ENCODE assay signal across 18 cellular contexts in genomic region chr3:119663885-119664284, GRCh38. TPM values are rescaled to one million over a fixed set of nuclear protein-coding genes. Genes with fewer than 3 reads are reported as not detected.
A peak's percentile ranks its signal among the peaks of the same experiment; 100 is the strongest.
DNase-seq lines count a peak whose midpoint lies in the region; ATAC-seq and TF ChIP-seq lines count a peak whose summit lies in the region.
"Had no signal": no experiment of that assay in that cellular context is flagged by ENCODE, and none has a peak within 500 bp of the region (broad histone marks: within the 10 kb centered on the region; RNA-seq: fewer than 3 reads in every experiment).

No MANE protein-coding gene starts in this region.

- CTCF ChIA-PET in activated CD4-positive, alpha-beta memory T cell treated with anti-CD3 and anti-CD28 coated beads for 36 hours (lab: Charles Lee) = interaction anchor here (0.5 to 1.4 kb wide), 2 partner anchors 27 to 289 kb away, joined by 3 read pairs; no protein-coding TSS in a partner anchor
- CTCF ChIA-PET in activated CD4-positive, alpha-beta memory T cell treated with anti-CD3 and anti-CD28 coated beads, Interleukin-2, amount 10 ng/mL, durations not matched to agents 7 days and 5 days (lab: Charles Lee) = interaction anchor here (1.8 kb wide), 1 partner anchor 9 kb away, joined by 4 read pairs; no protein-coding TSS in a partner anchor

- H3K27me3 Mint-ChIP-seq in activated CD4-positive, alpha-beta memory T cell treated with anti-CD3 and anti-CD28 coated beads for 36 hours = no peaks in the 10 kb centered on the region
- H3K27me3 Mint-ChIP-seq in activated CD4-positive, alpha-beta memory T cell treated with anti-CD3 and anti-CD28 coated beads, Interleukin-2, amount 10 ng/mL, durations not matched to agents 7 days and 5 days = no peaks in the 10 kb centered on the region
- H3K27me3 Mint-ChIP-seq: T-cell had no signal

- POLR2A ChIA-PET in activated CD4-positive, alpha-beta memory T cell treated with anti-CD3 and anti-CD28 coated beads for 36 hours (lab: Charles Lee) = no interaction called here
- POLR2A ChIA-PET in activated CD4-positive, alpha-beta memory T cell treated with anti-CD3 and anti-CD28 coated beads, Interleukin-2, amount 10 ng/mL, durations not matched to agents 7 days and 5 days (lab: Charles Lee) = interaction anchor here (1.1 to 3.8 kb wide), 4 partner anchors 9 to 105 kb away, joined by 3 to 19 read pairs (median 6); partner anchors contain the start of genes CD80 and COX17

- no peaks in the 10 kb centered on the region for H3K9me3 ChIP-seq in hepatocyte (ENCODE audit: low read depth)
- H3K9me3 ChIP-seq in skeletal muscle satellite cell (replicated peaks; ENCODE audit: low read length) = no peaks in the 10 kb centered on the region
- H3K9me3 ChIP-seq: breast epithelium, MG63 had no signal

- H3K4me3 ChIP-seq in hepatocyte (no peak overlapping the region), skeletal muscle satellite cell (ENCODE audit: low read length) (peak overlapping the region; percentile 17)
- H3K4me3 ChIP-seq: breast epithelium, MG63 had no signal

- no peaks in the 10 kb centered on the region for H4K20me1 ChIP-seq in hepatocyte (ENCODE audit: insufficient read depth, poor library complexity, severe bottlenecking)

- no peak for TF ChIP-seq CTCF in hepatocyte (IDR thresholded peaks at IDR 0.05; ENCODE audit: poor library complexity)

- H3K9me3 Mint-ChIP-seq in activated CD4-positive, alpha-beta memory T cell treated with anti-CD3 and anti-CD28 coated beads for 36 hours = no peaks in the 10 kb centered on the region
- no peaks in the 10 kb centered on the region for H3K9me3 Mint-ChIP-seq in activated CD4-positive, alpha-beta memory T cell treated with anti-CD3 and anti-CD28 coated beads, Interleukin-2, amount 10 ng/mL, durations not matched to agents 7 days and 5 days
- H3K9me3 Mint-ChIP-seq: T-cell had no signal

- H3K79me2 ChIP-seq in hepatocyte = no peaks in the 10 kb centered on the region

- H3K27me3 ChIP-seq in hepatocyte (no peaks in the 10 kb centered on the region), skeletal muscle satellite cell (ENCODE audit: control insufficient read depth, insufficient read depth, low read length) (no peaks in the 10 kb centered on the region)
- H3K27me3 ChIP-seq: breast epithelium, MG63 had no signal

- ATAC-seq in SK-N-SH treated with all-trans-retinoic acid at 6 μM for 48 hours = peak; percentile 33
- ATAC-seq in GM19463 (IDR thresholded peaks at IDR 0.05; ENCODE audit: unreplicated experiment) = no peak
- ATAC-seq: T-cell had no signal

- peak overlapping the region; percentile 51 for H3K27ac Mint-ChIP-seq in activated CD4-positive, alpha-beta memory T cell treated with anti-CD3 and anti-CD28 coated beads for 36 hours
- H3K27ac Mint-ChIP-seq in activated CD4-positive, alpha-beta memory T cell treated with anti-CD3 and anti-CD28 coated beads, Interleukin-2, amount 10 ng/mL, durations not matched to agents 7 days and 5 days = no peak overlapping the region

- no peaks in the 10 kb centered on the region for H3K4me1 Mint-ChIP-seq in activated CD4-positive, alpha-beta memory T cell treated with anti-CD3 and anti-CD28 coated beads for 36 hours (ENCODE audit: low read depth)
- peaks cover 11% of the 10 kb centered on the region for H3K4me1 Mint-ChIP-seq in activated CD4-positive, alpha-beta memory T cell treated with anti-CD3 and anti-CD28 coated beads, Interleukin-2, amount 10 ng/mL, durations not matched to agents 7 days and 5 days
- H3K4me1 Mint-ChIP-seq: T-cell had no signal

- H2AFZ ChIP-seq in hepatocyte = no peak overlapping the region

- no peaks in the 10 kb centered on the region for H3K36me3 ChIP-seq in hepatocyte (replicated peaks; ENCODE audit: insufficient read depth, low read depth)
- H3K36me3 ChIP-seq in skeletal muscle satellite cell (ENCODE audit: insufficient read depth, low read length) = peaks cover 5% of the 10 kb centered on the region
- H3K36me3 ChIP-seq: breast epithelium had no signal

- H3K9ac ChIP-seq in skeletal muscle satellite cell (ENCODE audit: low read depth, low read length) = peak overlapping the region; percentile 65

- H3K36me3 Mint-ChIP-seq in activated CD4-positive, alpha-beta memory T cell treated with anti-CD3 and anti-CD28 coated beads for 36 hours = peaks cover 14% of the 10 kb centered on the region
- peaks cover 23% of the 10 kb centered on the region for H3K36me3 Mint-ChIP-seq in activated CD4-positive, alpha-beta memory T cell treated with anti-CD3 and anti-CD28 coated beads, Interleukin-2, amount 10 ng/mL, durations not matched to agents 7 days and 5 days (ENCODE audit: low read depth)

- H3K4me2 ChIP-seq in hepatocyte (no peak overlapping the region), skeletal muscle satellite cell (ENCODE audit: low read length) (peak overlapping the region; percentile 62)

- no peak for DNase-seq in activated CD4-positive, alpha-beta memory T cell treated with anti-CD3 and anti-CD28 coated beads for 36 hours
- no peak for DNase-seq in activated CD4-positive, alpha-beta memory T cell treated with anti-CD3 and anti-CD28 coated beads, Interleukin-2, amount 10 ng/mL, durations not matched to agents 7 days and 5 days
- no peak for DNase-seq in hepatocyte (ENCODE audit: low spot score)
- DNase-seq in activated CD8-positive, alpha-beta memory T cell treated with anti-CD3 and anti-CD28 coated beads, Interleukin-2, amount 50 U/mL, for 4 hours = no peak
- DNase-seq in NOMO-1 treated with DMSO at 0.1 percent for 48 hours (lab: John Stamatoyannopoulos, UW; ENCODE audit: unreplicated experiment) = no peak
- DNase-seq: 8988T; activated naive CD4-positive, alpha-beta T cell; MG63; midbrain; NCI-H187; NCI-H510A treated with DMSO at 0.1 percent for 48 hours; substantia nigra; T-cell had no signal

- 66% methylated on average over 2 of the region's 2 CpGs for WGBS in hepatocyte (ENCODE audit: low lambda C conversion rate, missing lambda C conversion rate)

- peak overlapping the region; percentile 88 for H3K27ac ChIP-seq in hepatocyte
- H3K27ac ChIP-seq: breast epithelium had no signal

- H3K4me3 Mint-ChIP-seq in activated CD4-positive, alpha-beta memory T cell treated with anti-CD3 and anti-CD28 coated beads for 36 hours = no peak overlapping the region
- no peak overlapping the region for H3K4me3 Mint-ChIP-seq in activated CD4-positive, alpha-beta memory T cell treated with anti-CD3 and anti-CD28 coated beads, Interleukin-2, amount 10 ng/mL, durations not matched to agents 7 days and 5 days
- H3K4me3 Mint-ChIP-seq: T-cell had no signal

- intact Hi-C loops in activated CD4-positive, alpha-beta memory T cell treated with anti-CD3 and anti-CD28 coated beads for 36 hours (cut with micrococcal nuclease) = no loop called here

- no peaks in the 10 kb centered on the region for H3K9me2 ChIP-seq in hepatocyte (replicated peaks; ENCODE audit: insufficient read depth)

- H3K4me1 ChIP-seq in hepatocyte (ENCODE audit: insufficient read depth) (peaks cover 37% of the 10 kb centered on the region), skeletal muscle satellite cell (ENCODE audit: control insufficient read depth, insufficient read depth, low read length) (peaks cover 40% of the 10 kb centered on the region)
- H3K4me1 ChIP-seq: breast epithelium had no signal

TF ChIP-seq in SK-N-SH treated with all-trans-retinoic acid at 6 μM for 48 hours, 23 proteins besides CTCF, POLR2A, EP300 and RAD21 (continues in another document):
- TF ChIP-seq ESRRG (CRISPR knock-in tag; IDR thresholded peaks at IDR 0.05) = no peak
- TF ChIP-seq CSRNP3 (CRISPR knock-in tag; IDR thresholded peaks at IDR 0.05) = no peak
- TF ChIP-seq BACH2 (CRISPR knock-in tag; IDR thresholded peaks at IDR 0.05; ENCODE audit: borderline replicate concordance) = no peak
- TF ChIP-seq ZFP30 (CRISPR knock-in tag; IDR thresholded peaks at IDR 0.05) = no peak
- TF ChIP-seq CSDC2 (CRISPR knock-in tag; IDR thresholded peaks at IDR 0.05) = no peak
- TF ChIP-seq PPARA (CRISPR knock-in tag; IDR thresholded peaks at IDR 0.05; ENCODE audit: borderline replicate concordance) = no peak
- TF ChIP-seq TOX (CRISPR knock-in tag; IDR thresholded peaks at IDR 0.05; ENCODE audit: borderline replicate concordance) = no peak
- TF ChIP-seq GLIS3 (CRISPR knock-in tag; IDR thresholded peaks at IDR 0.05) = no peak

RNA-seq across cellular contexts. Expression of gene POPDC2, which starts 3.5 kb away (rescaled TPM):
- 1 to 10 TPM; 2.1 to 2.3 TPM for total RNA-seq in activated CD4-positive, alpha-beta memory T cell treated with anti-CD3 and anti-CD28 coated beads for 36 hours
- 1 to 10 TPM; 2.4 to 3.2 TPM for total RNA-seq in activated CD4-positive, alpha-beta memory T cell treated with anti-CD3 and anti-CD28 coated beads, Interleukin-2, amount 10 ng/mL, durations not matched to agents 7 days and 5 days
- total RNA-seq in hepatocyte = 2.7 and 3.9 TPM in 2 replicates
- polyA plus RNA-seq in hepatocyte = 1.2 and 1.6 TPM in 2 replicates
- total RNA-seq in skeletal muscle satellite cell (2012; rRNA removed) = 0.51 TPM in 1 of 2 replicates, not detected in the other

RNA-seq across cellular contexts. Expression of gene COX17, which starts 13.3 kb away (rescaled TPM):
- 100 to 1,000 TPM; 108 to 112 TPM for total RNA-seq in activated CD4-positive, alpha-beta memory T cell treated with anti-CD3 and anti-CD28 coated beads for 36 hours
- total RNA-seq in activated CD4-positive, alpha-beta memory T cell treated with anti-CD3 and anti-CD28 coated beads, Interleukin-2, amount 10 ng/mL, durations not matched to agents 7 days and 5 days = 10 to 100 TPM; 63.7 to 69.8 TPM
- 27.0 and 28.3 TPM in 2 replicates for total RNA-seq in hepatocyte
- polyA plus RNA-seq in hepatocyte = 80.7 and 87.2 TPM in 2 replicates
- 10.6 and 15.1 TPM in 2 replicates for total RNA-seq in skeletal muscle satellite cell (2012; rRNA removed)

RNA-seq across cellular contexts. Expression of gene CFAP91, which starts 38.9 kb away (rescaled TPM):
- total RNA-seq in activated CD4-positive, alpha-beta memory T cell treated with anti-CD3 and anti-CD28 coated beads for 36 hours = under 1 TPM; 0.29 to 0.31 TPM
- not detected for total RNA-seq in activated CD4-positive, alpha-beta memory T cell treated with anti-CD3 and anti-CD28 coated beads, Interleukin-2, amount 10 ng/mL, durations not matched to agents 7 days and 5 days
- 1.4 and 2.3 TPM in 2 replicates for total RNA-seq in hepatocyte
- 0.77 TPM in 1 of 2 replicates, not detected in the other for polyA plus RNA-seq in hepatocyte
- 0.25 and 0.87 TPM in 2 replicates for total RNA-seq in skeletal muscle satellite cell (2012; rRNA removed)
- total RNA-seq: osteocyte had no signal
